ENCODE assay signal across 8 cellular contexts in genomic region chr22:37802310-37803194, GRCh38. TPM values are rescaled to one million over a fixed set of nuclear protein-coding genes. Genes with fewer than 3 reads are reported as not detected.
DNase-seq lines count a peak whose midpoint lies in the region; ATAC-seq, FAIRE-seq and TF ChIP-seq lines count a peak whose summit lies in the region.

No MANE protein-coding gene starts in this region.

- intact Hi-C loops in activated CD8-positive, alpha-beta T cell treated with anti-CD3 and anti-CD28 coated beads for 36 hours (cut with micrococcal nuclease): no loop called here

- DNase-seq in NCI-H1436 (lab: John Stamatoyannopoulos, UW) (peak; percentile 50), NCI-H1436 treated with DMSO at 0.1 percent for 48 hours (lab: John Stamatoyannopoulos, UW) (no peak), NCI-H1048 (lab: John Stamatoyannopoulos, UW) (peak; percentile 25), frontal cortex (ENCODE audit: low spot score in 2 of 2) (peak; percentile 65 to 74), nephron progenitor cell (peak; percentile 81)
- DNase-seq in activated CD8-positive, alpha-beta T cell treated with anti-CD3 and anti-CD28 coated beads for 36 hours: peak; percentile 42

- CTCF ChIA-PET in activated CD8-positive, alpha-beta T cell treated with anti-CD3 and anti-CD28 coated beads for 36 hours (lab: Charles Lee): interaction anchor here (0.7 to 1.5 kb wide), 3 partner anchors 16 to 196 kb away, joined by 3 read pairs; no protein-coding TSS in a partner anchor

- no peak overlapping the region for H3K27ac Mint-ChIP-seq in activated CD8-positive, alpha-beta T cell treated with anti-CD3 and anti-CD28 coated beads for 36 hours
- no peak overlapping the region for H3K27ac Mint-ChIP-seq in nephron progenitor cell

- no peak for FAIRE-seq in frontal cortex (lab: Jason Lieb, UNC)

- ATAC-seq in activated CD8-positive, alpha-beta T cell treated with anti-CD3 and anti-CD28 coated beads for 36 hours: no peak
- ATAC-seq in GM21526 (IDR thresholded peaks at IDR 0.05; ENCODE audit: low FRiP score, unreplicated experiment): no peak
- no peak for ATAC-seq in HG03175 (IDR thresholded peaks at IDR 0.05; ENCODE audit: unreplicated experiment)

- no peak for TF ChIP-seq CTCF in activated CD8-positive, alpha-beta T cell treated with anti-CD3 and anti-CD28 coated beads for 36 hours (IDR thresholded peaks at IDR 0.05)
- TF ChIP-seq CTCF in nephron progenitor cell (IDR thresholded peaks at IDR 0.05): no peak

- peaks cover 40% of the 10 kb centered on the region for H3K27me3 Mint-ChIP-seq in activated CD8-positive, alpha-beta T cell treated with anti-CD3 and anti-CD28 coated beads for 36 hours
- peaks cover 23% of the 10 kb centered on the region for H3K27me3 Mint-ChIP-seq in nephron progenitor cell (ENCODE audit: low read depth, poor library complexity)

- POLR2A ChIA-PET in activated CD8-positive, alpha-beta T cell treated with anti-CD3 and anti-CD28 coated beads for 36 hours (lab: Charles Lee): interaction anchor here (1.2 to 1.4 kb wide), 2 partner anchors 19 to 163 kb away, joined by 3 to 4 read pairs; partner anchors contain the start of gene SH3BP1

- H3K36me3 Mint-ChIP-seq in activated CD8-positive, alpha-beta T cell treated with anti-CD3 and anti-CD28 coated beads for 36 hours (ENCODE audit: low read depth): no peaks in the 10 kb centered on the region
- H3K36me3 Mint-ChIP-seq in nephron progenitor cell (ENCODE audit: low read depth): no peaks in the 10 kb centered on the region

- H3K9me3 Mint-ChIP-seq in activated CD8-positive, alpha-beta T cell treated with anti-CD3 and anti-CD28 coated beads for 36 hours: no peaks in the 10 kb centered on the region
- peaks cover 3% of the 10 kb centered on the region for H3K9me3 Mint-ChIP-seq in nephron progenitor cell

- peak overlapping the region; percentile 59 for H3K4me3 Mint-ChIP-seq in activated CD8-positive, alpha-beta T cell treated with anti-CD3 and anti-CD28 coated beads for 36 hours
- H3K4me3 Mint-ChIP-seq in nephron progenitor cell: peak overlapping the region; percentile 82

- peaks cover 30% of the 10 kb centered on the region for H3K4me1 Mint-ChIP-seq in activated CD8-positive, alpha-beta T cell treated with anti-CD3 and anti-CD28 coated beads for 36 hours (ENCODE audit: low read depth)
- peaks cover 38% of the 10 kb centered on the region for H3K4me1 Mint-ChIP-seq in nephron progenitor cell

RNA-seq across cellular contexts. Expression of gene GCAT, which starts 5.2 kb away (rescaled TPM):
- total RNA-seq in activated CD8-positive, alpha-beta T cell treated with anti-CD3 and anti-CD28 coated beads for 36 hours: 10 to 100 TPM; 19.0 to 20.4 TPM
- total RNA-seq in frontal cortex: 8.6 TPM

RNA-seq across cellular contexts. Expression of gene GALR3, which starts 20.6 kb away (rescaled TPM):
- total RNA-seq in activated CD8-positive, alpha-beta T cell treated with anti-CD3 and anti-CD28 coated beads for 36 hours: not detected
- total RNA-seq in frontal cortex: not detected

RNA-seq across cellular contexts. Expression of gene ANKRD54, which starts 41.6 kb away (rescaled TPM):
- 10 to 100 TPM; 17.2 to 17.5 TPM for total RNA-seq in activated CD8-positive, alpha-beta T cell treated with anti-CD3 and anti-CD28 coated beads for 36 hours
- 13.0 TPM for total RNA-seq in frontal cortex

RNA-seq across cellular contexts. Expression of gene EIF3L, which starts 46.7 kb away (rescaled TPM):
- 100 to 1,000 TPM; 687 to 694 TPM for total RNA-seq in activated CD8-positive, alpha-beta T cell treated with anti-CD3 and anti-CD28 coated beads for 36 hours
- total RNA-seq in frontal cortex: 695 TPM
